Comparison of ENCODE assay signal across 11 cellular contexts in the genomic region with DNA sequence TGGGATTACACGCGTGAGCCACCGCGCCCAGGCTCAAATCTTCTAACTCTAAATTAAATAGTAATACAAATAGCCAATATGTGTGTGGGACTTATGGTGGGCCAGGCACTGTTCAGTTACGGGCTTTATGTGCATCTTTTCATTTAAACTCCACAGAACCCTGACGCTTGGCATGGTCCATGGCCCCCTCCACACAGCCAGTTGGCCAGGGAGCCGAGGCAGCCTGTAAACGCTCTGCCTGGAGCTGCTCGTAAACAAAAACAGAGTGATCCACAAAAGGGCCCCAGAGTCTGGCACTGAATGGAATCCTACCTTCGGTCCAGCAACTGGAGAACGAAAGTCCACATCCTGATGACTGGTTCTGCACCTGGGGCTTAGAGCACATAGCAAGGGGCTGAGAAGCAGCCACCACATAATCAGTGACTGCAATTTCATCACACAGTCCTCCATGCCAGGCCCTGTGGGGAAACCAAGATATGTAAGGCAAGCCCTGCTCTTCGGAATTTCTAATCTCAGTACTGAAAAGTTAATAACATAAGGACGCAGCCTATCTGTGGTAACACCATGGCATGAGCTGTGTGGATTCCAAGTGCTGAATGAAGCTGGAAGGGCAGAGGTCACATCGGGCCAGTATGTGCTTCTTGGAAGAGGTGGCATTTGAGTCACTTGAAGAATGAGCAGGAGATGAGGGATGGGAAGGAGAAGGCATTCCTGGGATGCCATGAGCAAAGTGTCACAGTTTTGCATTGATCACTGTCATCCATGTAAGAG. TPM values are rescaled to one million over a fixed set of nuclear protein-coding genes. Genes with fewer than 3 reads are reported as not detected.
DNase-seq lines count a peak whose midpoint lies in the region; ATAC-seq and TF ChIP-seq lines count a peak whose summit lies in the region.
"Had no signal": no experiment of that assay in that cellular context is flagged by ENCODE, and none has a peak within 500 bp of the region (broad histone marks: within the 10 kb centered on the region; RNA-seq: fewer than 3 reads in every experiment).

No MANE protein-coding gene starts in this region.

- H3K79me2 ChIP-seq in hepatocyte: no peaks in the 10 kb centered on the region

- TF ChIP-seq POLR2A in prostate gland (IDR thresholded peaks at IDR 0.05): no peak

- H4K20me1 ChIP-seq in hepatocyte (ENCODE audit: insufficient read depth, poor library complexity, severe bottlenecking): no peaks in the 10 kb centered on the region

- TF ChIP-seq CTCF in hepatocyte (IDR thresholded peaks at IDR 0.05; ENCODE audit: poor library complexity): no peak
- no peak for TF ChIP-seq CTCF in prostate gland (IDR thresholded peaks at IDR 0.05)

- H2AFZ ChIP-seq in hepatocyte: no peak overlapping the region

- H3K4me1 ChIP-seq in hepatocyte (ENCODE audit: insufficient read depth) (peaks cover 6% of the 10 kb centered on the region), prostate gland (replicated peaks) (no peaks in the 10 kb centered on the region)

- intact Hi-C loops in prostate gland (cut with DNase I): no loop called here

- ATAC-seq in left lobe of liver: no peak
- ATAC-seq: activated T-cell treated with anti-CD3 and anti-CD28 coated beads, Interleukin-2, amount 50 U/mL, for 4 hours; stimulated activated effector memory CD8-positive, alpha-beta T cell treated with anti-CD3 and anti-CD28 coated beads, Interleukin-12 subunit alpha, Interleukin-12 subunit beta, amount 100 ng/mL, for 72 hours had no signal

- H3K27me3 ChIP-seq in hepatocyte (no peaks in the 10 kb centered on the region), prostate gland (replicated peaks; ENCODE audit: insufficient read depth) (no peaks in the 10 kb centered on the region)

- DNase-seq in AG08395 (ENCODE audit: low spot score) (peak; percentile 63), RPMI7951 (ENCODE audit: low read depth) (peak; percentile 42), hepatocyte (ENCODE audit: low spot score) (peak; percentile 6), left lobe of liver (ENCODE audit: low spot score) (no peak), NCI-H2081 treated with DMSO at 0.1 percent for 48 hours (lab: John Stamatoyannopoulos, UW) (no peak), prostate gland (ENCODE audit: low spot score) (no peak)
- DNase-seq: activated T-cell treated with anti-CD3 and anti-CD28 coated beads, Interleukin-2, amount 50 U/mL, for 4 hours; glutamatergic neuron; NCI-H1694 treated with DMSO at 0.1 percent for 48 hours had no signal

- no peaks in the 10 kb centered on the region for H3K36me3 ChIP-seq in hepatocyte (replicated peaks; ENCODE audit: insufficient read depth, low read depth)
- no peaks in the 10 kb centered on the region for H3K36me3 ChIP-seq in prostate gland

- H3K27ac ChIP-seq in hepatocyte (no peak overlapping the region), prostate gland (no peak overlapping the region)
- H3K27ac ChIP-seq: HL-60 had no signal

- no peak overlapping the region for H3K4me3 ChIP-seq in hepatocyte
- H3K4me3 ChIP-seq in prostate gland: no peak overlapping the region

- no peaks in the 10 kb centered on the region for H3K9me2 ChIP-seq in hepatocyte (replicated peaks; ENCODE audit: insufficient read depth)

- WGBS in hepatocyte (ENCODE audit: low lambda C conversion rate, missing lambda C conversion rate): 83% methylated on average over 14 of the region's 14 CpGs
- WGBS in prostate gland: 70% methylated on average over 14 of the region's 14 CpGs

- H3K4me2 ChIP-seq in hepatocyte: no peak overlapping the region

- H3K9me3 ChIP-seq in hepatocyte (ENCODE audit: low read depth): no peaks in the 10 kb centered on the region
- no peaks in the 10 kb centered on the region for H3K9me3 ChIP-seq in prostate gland

RNA-seq across cellular contexts. Expression of gene ADAMTSL4, which starts 13.5 kb away (rescaled TPM):
- 0.60 and 1.1 TPM in 2 replicates for total RNA-seq in RPMI7951 (2014; rRNA removed; shearing (Covaris generic))
- total RNA-seq in hepatocyte: 3.7 and 8.1 TPM in 2 replicates
- 19.7 and 28.0 TPM in 2 replicates for polyA plus RNA-seq in hepatocyte
- total RNA-seq in left lobe of liver: 38.5 TPM
- total RNA-seq in prostate gland: 1 to 10 TPM; 3.7 to 9.7 TPM

RNA-seq across cellular contexts. Expression of gene FALEC, which starts 20.1 kb away (rescaled TPM):
- not detected in 2 replicates for total RNA-seq in RPMI7951 (2014; rRNA removed; shearing (Covaris generic))
- total RNA-seq in hepatocyte (not detected in 2 replicates), left lobe of liver (0.35 TPM), prostate gland (not detected)
- 0.39 TPM in 1 of 2 replicates, not detected in the other for polyA plus RNA-seq in hepatocyte

RNA-seq across cellular contexts. Expression of gene ECM1, which starts 27.8 kb away (rescaled TPM):
- total RNA-seq in RPMI7951 (2014; rRNA removed; shearing (Covaris generic)): 110 and 139 TPM in 2 replicates
- total RNA-seq in hepatocyte: 1.0 and 3.0 TPM in 2 replicates
- polyA plus RNA-seq in hepatocyte: 7.1 and 8.8 TPM in 2 replicates
- 15.3 TPM for total RNA-seq in left lobe of liver
- total RNA-seq in prostate gland: 10 to 100 TPM in 1 of 2 donors, 1 to 10 TPM in 1; 4.7 to 12.3 TPM

RNA-seq across cellular contexts. Expression of gene MCL1, which starts 43.7 kb away (rescaled TPM):
- 119 and 124 TPM in 2 replicates for total RNA-seq in RPMI7951 (2014; rRNA removed; shearing (Covaris generic))
- 302 and 388 TPM in 2 replicates for total RNA-seq in hepatocyte
- polyA plus RNA-seq in hepatocyte: 150 and 181 TPM in 2 replicates
- total RNA-seq in left lobe of liver: 103 TPM
- total RNA-seq in prostate gland: 100 to 1,000 TPM; 161 to 168 TPM

RNA-seq across cellular contexts. Expression of gene TARS2, which starts 48.5 kb away (rescaled TPM):
- 16.2 and 32.4 TPM in 2 replicates for total RNA-seq in RPMI7951 (2014; rRNA removed; shearing (Covaris generic))
- total RNA-seq in hepatocyte: 9.1 and 10.1 TPM in 2 replicates
- polyA plus RNA-seq in hepatocyte: 18.2 and 19.2 TPM in 2 replicates
- 22.7 TPM for total RNA-seq in left lobe of liver
- total RNA-seq in prostate gland: 10 to 100 TPM; 17.4 to 30.2 TPM

Comparison
In these comparisons a context has a peak if more than half of its experiments do, and no peak if none do; other contexts are left out.
1. DNase-seq: peak in AG08395 (single experiment), RPMI7951 (single experiment) and hepatocyte (single experiment); none in left lobe of liver (single experiment), NCI-H2081 treated with DMSO at 0.1 percent for 48 hours (single experiment) and prostate gland (single experiment).